In genomic region chr7:142803901-142804300, GRCh38 we compare ENCODE assay signal across 22 cellular contexts. TPM values are rescaled to one million over a fixed set of nuclear protein-coding genes. Genes with fewer than 3 reads are reported as not detected.
DNase-seq lines count a peak whose midpoint lies in the region; ATAC-seq and TF ChIP-seq lines count a peak whose summit lies in the region.
"Had no signal": no experiment of that assay in that cellular context is flagged by ENCODE, and none has a peak within 500 bp of the region (broad histone marks: within the 10 kb centered on the region; RNA-seq: fewer than 3 reads in every experiment).

No MANE protein-coding gene starts in this region.

- no peaks in the 10 kb centered on the region for H3K27me3 Mint-ChIP-seq in T-helper 2 cell treated with Interferon-gamma antibody and Interleukin-4, amounts not matched to agents 5 μg/mL and 100 μg/mL, for 36 hours (ENCODE audit: low read depth)
- H3K27me3 Mint-ChIP-seq in activated T-cell treated with anti-CD3 and anti-CD28 coated beads, Interleukin-2, amount 50 U/mL, for 72 hours (ENCODE audit: low read depth), result no peaks in the 10 kb centered on the region
- no peaks in the 10 kb centered on the region for H3K27me3 Mint-ChIP-seq in memory B cell

- H3K27ac ChIP-seq in DOHH2 (ENCODE audit: low read depth, low read length), result peak overlapping the region; percentile 97
- no peak overlapping the region for H3K27ac ChIP-seq in colonic mucosa
- H3K27ac ChIP-seq: BLaER1, hepatocyte, neural progenitor cell had no signal

- no peak for DNase-seq in T-helper 2 cell treated with Interferon-gamma antibody and Interleukin-4, amounts not matched to agents 5 μg/mL and 100 μg/mL, for 36 hours (ENCODE audit: low spot score)
- no peak for DNase-seq in T-helper 2 cell
- DNase-seq in activated T-cell treated with anti-CD3 and anti-CD28 coated beads, Interleukin-2, amount 50 U/mL, for 72 hours, result no peak
- DNase-seq in memory B cell (ENCODE audit: low spot score in 2 of 2), result no peak
- DNase-seq in colonic mucosa, result no peak
- no peak for DNase-seq in DMS 273 (lab: John Stamatoyannopoulos, UW; ENCODE audit: unreplicated experiment)
- DNase-seq: 8988T, HFFc6, mesendoderm, NCI-H1105, NCI-H526 had no signal

- H3K4me3 ChIP-seq in DOHH2 (ENCODE audit: low read length), result no peak overlapping the region
- no peak overlapping the region for H3K4me3 ChIP-seq in colonic mucosa
- H3K4me3 ChIP-seq: BLaER1, hepatocyte, neural progenitor cell, tibial nerve had no signal

- 0 out of 2 replicates have a peak overlapping the region, but pooled peaks have one; percentile 94 for H3K4me2 ChIP-seq in DOHH2 (ENCODE audit: low read length)
- H3K4me2 ChIP-seq: hepatocyte, neural progenitor cell had no signal

- H3K36me3 ChIP-seq in DOHH2 (ENCODE audit: control insufficient read depth, low read length) (peaks cover 73% of the 10 kb centered on the region), colonic mucosa (no peaks in the 10 kb centered on the region)
- H3K36me3 ChIP-seq: BLaER1, neural progenitor cell, tibial nerve had no signal

- no peaks in the 10 kb centered on the region for H3K9me2 ChIP-seq in DOHH2 (replicated peaks; ENCODE audit: control insufficient read depth, low read length)

- no peaks in the 10 kb centered on the region for H3K9me3 Mint-ChIP-seq in T-helper 2 cell treated with Interferon-gamma antibody and Interleukin-4, amounts not matched to agents 5 μg/mL and 100 μg/mL, for 36 hours
- H3K9me3 Mint-ChIP-seq in activated T-cell treated with anti-CD3 and anti-CD28 coated beads, Interleukin-2, amount 50 U/mL, for 72 hours, result no peaks in the 10 kb centered on the region
- no peaks in the 10 kb centered on the region for H3K9me3 Mint-ChIP-seq in memory B cell
- H3K9me3 Mint-ChIP-seq: HFFc6 had no signal

- peaks cover 69% of the 10 kb centered on the region for H3K36me3 Mint-ChIP-seq in T-helper 2 cell treated with Interferon-gamma antibody and Interleukin-4, amounts not matched to agents 5 μg/mL and 100 μg/mL, for 36 hours (ENCODE audit: low read depth)
- H3K36me3 Mint-ChIP-seq in activated T-cell treated with anti-CD3 and anti-CD28 coated beads, Interleukin-2, amount 50 U/mL, for 72 hours (ENCODE audit: insufficient read depth in 2 of 2), result peaks cover 36 to 41% of the 10 kb centered on the region in 2 donors
- H3K36me3 Mint-ChIP-seq in memory B cell, result peaks cover 49% of the 10 kb centered on the region
- H3K36me3 Mint-ChIP-seq: neural progenitor cell had no signal

- H4K20me1 ChIP-seq in DOHH2 (ENCODE audit: control insufficient read depth, insufficient read depth, low read depth, low read length), result no peaks in the 10 kb centered on the region
- H4K20me1 ChIP-seq: BLaER1 had no signal

- H3K9ac ChIP-seq in colonic mucosa (ENCODE audit: low read depth in 2 of 2, low read length in 2 of 2), result no peak overlapping the region
- H3K9ac ChIP-seq: BLaER1, neural progenitor cell had no signal

- no peak for ATAC-seq in activated T-cell treated with anti-CD3 and anti-CD28 coated beads, Interleukin-2, amount 50 U/mL, for 72 hours (replicated peaks in 1 of 2)
- ATAC-seq in memory B cell (ENCODE audit: low read depth) (no peak), GM18870 (IDR thresholded peaks at IDR 0.05; ENCODE audit: unreplicated experiment) (no peak)
- ATAC-seq: activated CD4-positive, CD25-positive, alpha-beta regulatory T cell treated with anti-CD3 and anti-CD28 coated beads, Interleukin-2, amount 50 U/mL, for 24 hours had no signal

- intact Hi-C loops in colonic mucosa (cut with DNase I), result no loop called here

- peaks cover 89% of the 10 kb centered on the region for H3K4me1 Mint-ChIP-seq in T-helper 2 cell treated with Interferon-gamma antibody and Interleukin-4, amounts not matched to agents 5 μg/mL and 100 μg/mL, for 36 hours (ENCODE audit: low read depth)
- peaks cover 99% of the 10 kb centered on the region for H3K4me1 Mint-ChIP-seq in activated T-cell treated with anti-CD3 and anti-CD28 coated beads, Interleukin-2, amount 50 U/mL, for 72 hours (ENCODE audit: low read depth)
- peaks cover 77% of the 10 kb centered on the region for H3K4me1 Mint-ChIP-seq in memory B cell
- H3K4me1 Mint-ChIP-seq: neural progenitor cell had no signal

- H3K27me3 ChIP-seq in DOHH2 (ENCODE audit: control insufficient read depth, low read length) (no peaks in the 10 kb centered on the region), colonic mucosa (no peaks in the 10 kb centered on the region)

- peaks cover 46% of the 10 kb centered on the region for H3F3A ChIP-seq in DOHH2 (ENCODE audit: control insufficient read depth, insufficient read depth)

- peaks cover 18% of the 10 kb centered on the region for H3K79me2 ChIP-seq in DOHH2 (ENCODE audit: control insufficient read depth, low read length)
- H3K79me2 ChIP-seq: hepatocyte had no signal

- peak overlapping the region; percentile 64 for H3K4me3 Mint-ChIP-seq in T-helper 2 cell treated with Interferon-gamma antibody and Interleukin-4, amounts not matched to agents 5 μg/mL and 100 μg/mL, for 36 hours
- H3K4me3 Mint-ChIP-seq in activated T-cell treated with anti-CD3 and anti-CD28 coated beads, Interleukin-2, amount 50 U/mL, for 72 hours, result peak overlapping the region; percentile 76 to 94
- no peak overlapping the region for H3K4me3 Mint-ChIP-seq in memory B cell
- H3K4me3 Mint-ChIP-seq: HFFc6, neural progenitor cell had no signal

- peak overlapping the region; percentile 93 for H3K27ac Mint-ChIP-seq in T-helper 2 cell treated with Interferon-gamma antibody and Interleukin-4, amounts not matched to agents 5 μg/mL and 100 μg/mL, for 36 hours
- peak overlapping the region; percentile 80 for H3K27ac Mint-ChIP-seq in activated T-cell treated with anti-CD3 and anti-CD28 coated beads, Interleukin-2, amount 50 U/mL, for 72 hours
- H3K27ac Mint-ChIP-seq in memory B cell, result peak overlapping the region; percentile 99
- H3K27ac Mint-ChIP-seq: HFFc6, neural progenitor cell had no signal

- no peak for TF ChIP-seq CTCF in DOHH2 (IDR thresholded peaks at IDR 0.05; ENCODE audit: low read depth, low read length, poor library complexity, severe bottlenecking)
- TF ChIP-seq CTCF in colonic mucosa (IDR thresholded peaks at IDR 0.05), result no peak

- no peaks in the 10 kb centered on the region for H3K9me3 ChIP-seq in DOHH2 (ENCODE audit: control insufficient read depth, insufficient read depth, low read length)
- H3K9me3 ChIP-seq in colonic mucosa, result no peaks in the 10 kb centered on the region
- H3K9me3 ChIP-seq: BLaER1, tibial nerve had no signal

- H3K4me1 ChIP-seq in DOHH2 (ENCODE audit: control insufficient read depth, low read length), result peaks cover 77% of the 10 kb centered on the region
- H3K4me1 ChIP-seq in colonic mucosa, result no peaks in the 10 kb centered on the region
- H3K4me1 ChIP-seq: neural progenitor cell, tibial nerve had no signal

RNA-seq across cellular contexts. Expression of gene PRSS2, which starts 33.1 kb away (rescaled TPM):
- not detected for total RNA-seq in activated T-cell treated with anti-CD3 and anti-CD28 coated beads, Interleukin-2, amount 50 U/mL, for 72 hours
- total RNA-seq in colonic mucosa, result 100 to 1,000 TPM in 1 of 2 donors, not detected in 1; 105 TPM
- total RNA-seq: astrocyte, chondrocyte, HFFc6, kidney epithelial cell, LHCN-M2 had no signal

RNA-seq across cellular contexts. Expression of gene EPHB6, which starts 51.0 kb away (rescaled TPM):
- 10 to 100 TPM; 10.9 to 13.6 TPM for total RNA-seq in activated T-cell treated with anti-CD3 and anti-CD28 coated beads, Interleukin-2, amount 50 U/mL, for 72 hours
- 1 to 10 TPM; 1.5 to 2.3 TPM for total RNA-seq in colonic mucosa

RNA-seq across cellular contexts. Expression of gene PRSS1, which starts 54.6 kb away (rescaled TPM):
- total RNA-seq in activated T-cell treated with anti-CD3 and anti-CD28 coated beads, Interleukin-2, amount 50 U/mL, for 72 hours, result not detected
- total RNA-seq in colonic mucosa, result 10 to 100 TPM in 1 of 2 donors, not detected in 1; 41.2 TPM
- total RNA-seq: astrocyte, chondrocyte, HFFc6, LHCN-M2 had no signal
